In genomic region chr11:128054323-128054910, GRCh38 we compare ENCODE assay signal across 8 cellular contexts.
DNase-seq lines count a peak whose midpoint lies in the region; ATAC-seq and TF ChIP-seq lines count a peak whose summit lies in the region.

No MANE protein-coding gene starts in this region.

- H3K9me3 Mint-ChIP-seq in activated naive CD4-positive, alpha-beta T cell treated with anti-CD3 and anti-CD28 coated beads, Interleukin-2, amount 50 U/mL, for 24 hours, result peaks cover 10% of the 10 kb centered on the region
- peaks cover 2% of the 10 kb centered on the region for H3K9me3 Mint-ChIP-seq in activated CD8-positive, alpha-beta T cell treated with anti-CD3 and anti-CD28 coated beads for 36 hours

- H3K36me3 Mint-ChIP-seq in activated naive CD4-positive, alpha-beta T cell treated with anti-CD3 and anti-CD28 coated beads, Interleukin-2, amount 50 U/mL, for 24 hours, result peaks cover 4% of the 10 kb centered on the region
- H3K36me3 Mint-ChIP-seq in activated CD8-positive, alpha-beta T cell treated with anti-CD3 and anti-CD28 coated beads for 36 hours (ENCODE audit: low read depth), result peaks cover 6% of the 10 kb centered on the region

- no peak for TF ChIP-seq POLR2A in thyroid gland (IDR thresholded peaks at IDR 0.05)

- H3K27ac ChIP-seq in thymus (ENCODE audit: low read depth) (peak overlapping the region; percentile 91), thyroid gland (no peak overlapping the region)

- WGBS in thymus, result 11% methylated on average over 2 of the region's 2 CpGs
- WGBS in thyroid gland, 2 donors, result 71 to 73% methylated on average over 2 of the region's 2 CpGs

- no peaks in the 10 kb centered on the region for H3K36me3 ChIP-seq in thymus (ENCODE audit: control insufficient read depth, insufficient read depth)
- H3K36me3 ChIP-seq in thyroid gland, result no peaks in the 10 kb centered on the region
- no peaks in the 10 kb centered on the region for H3K36me3 ChIP-seq in BE2C

- peak overlapping the region; percentile 77 for H3K4me3 Mint-ChIP-seq in activated naive CD4-positive, alpha-beta T cell treated with anti-CD3 and anti-CD28 coated beads, Interleukin-2, amount 50 U/mL, for 24 hours
- peak overlapping the region; percentile 77 for H3K4me3 Mint-ChIP-seq in activated CD8-positive, alpha-beta T cell treated with anti-CD3 and anti-CD28 coated beads for 36 hours

- intact Hi-C loops in activated CD8-positive, alpha-beta T cell treated with anti-CD3 and anti-CD28 coated beads for 36 hours (cut with micrococcal nuclease), result no loop called here
- intact Hi-C loops in thyroid gland (cut with DNase I), result no loop called here

- no peak for TF ChIP-seq CTCF in activated CD8-positive, alpha-beta T cell treated with anti-CD3 and anti-CD28 coated beads for 36 hours (IDR thresholded peaks at IDR 0.05)
- TF ChIP-seq CTCF in thyroid gland (IDR thresholded peaks at IDR 0.05) (no peak), BE2C (IDR thresholded peaks at IDR 0.05; ENCODE audit: low read depth, low read length) (no peak)

- peak overlapping the region; percentile 75 for H3K27ac Mint-ChIP-seq in activated naive CD4-positive, alpha-beta T cell treated with anti-CD3 and anti-CD28 coated beads, Interleukin-2, amount 50 U/mL, for 24 hours
- peak overlapping the region; percentile 92 for H3K27ac Mint-ChIP-seq in activated CD8-positive, alpha-beta T cell treated with anti-CD3 and anti-CD28 coated beads for 36 hours

- peaks cover 76% of the 10 kb centered on the region for H3K4me1 Mint-ChIP-seq in activated naive CD4-positive, alpha-beta T cell treated with anti-CD3 and anti-CD28 coated beads, Interleukin-2, amount 50 U/mL, for 24 hours
- H3K4me1 Mint-ChIP-seq in activated CD8-positive, alpha-beta T cell treated with anti-CD3 and anti-CD28 coated beads for 36 hours (ENCODE audit: low read depth), result peaks cover 61% of the 10 kb centered on the region

- H3K4me1 ChIP-seq in thymus (ENCODE audit: control insufficient read depth, insufficient read depth, low read length), result peaks cover 16% of the 10 kb centered on the region
- H3K4me1 ChIP-seq in thyroid gland, result peaks cover 0 to 4% of the 10 kb centered on the region in 2 donors
- H3K4me1 ChIP-seq in BE2C, result no peaks in the 10 kb centered on the region

- H3K27me3 ChIP-seq in thymus (ENCODE audit: control insufficient read depth, insufficient read depth) (no peaks in the 10 kb centered on the region), thyroid gland (no peaks in the 10 kb centered on the region), BE2C (no peaks in the 10 kb centered on the region)

- POLR2A ChIA-PET in activated CD8-positive, alpha-beta T cell treated with anti-CD3 and anti-CD28 coated beads for 36 hours (lab: Charles Lee), result no interaction called here

- H3K9me3 ChIP-seq in thymus (ENCODE audit: control insufficient read depth) (no peaks in the 10 kb centered on the region), thyroid gland (no peaks in the 10 kb centered on the region), BE2C (no peaks in the 10 kb centered on the region)

- no peaks in the 10 kb centered on the region for H3K27me3 Mint-ChIP-seq in activated naive CD4-positive, alpha-beta T cell treated with anti-CD3 and anti-CD28 coated beads, Interleukin-2, amount 50 U/mL, for 24 hours
- H3K27me3 Mint-ChIP-seq in activated CD8-positive, alpha-beta T cell treated with anti-CD3 and anti-CD28 coated beads for 36 hours, result no peaks in the 10 kb centered on the region

- H3K4me3 ChIP-seq in thymus (ENCODE audit: low read length) (peak overlapping the region; percentile 41), thyroid gland (replicated peaks in 1 of 3) (no peak overlapping the region), BE2C (ENCODE audit: low read depth, low read length) (no peak overlapping the region)

- DNase-seq in activated naive CD4-positive, alpha-beta T cell treated with anti-CD3 and anti-CD28 coated beads, Interleukin-2, amount 50 U/mL, for 16 hours, result no peak
- DNase-seq in activated CD8-positive, alpha-beta T cell treated with anti-CD3 and anti-CD28 coated beads for 36 hours, result no peak
- DNase-seq in cerebellum (ENCODE audit: low spot score) (no peak), thyroid gland (no peak), BE2C (no peak)

- peak; percentile 76 for ATAC-seq in HG03064 (IDR thresholded peaks at IDR 0.05; ENCODE audit: low read depth, unreplicated experiment)
- no peak for ATAC-seq in activated CD8-positive, alpha-beta T cell treated with anti-CD3 and anti-CD28 coated beads for 36 hours

- CTCF ChIA-PET in activated CD8-positive, alpha-beta T cell treated with anti-CD3 and anti-CD28 coated beads for 36 hours (lab: Charles Lee), result interaction anchor here (5.9 kb wide), 1 partner anchor 15 kb away, joined by 65 read pairs; no protein-coding TSS in a partner anchor
